ENCODE assay signal across 9 cellular contexts in the genomic region with DNA sequence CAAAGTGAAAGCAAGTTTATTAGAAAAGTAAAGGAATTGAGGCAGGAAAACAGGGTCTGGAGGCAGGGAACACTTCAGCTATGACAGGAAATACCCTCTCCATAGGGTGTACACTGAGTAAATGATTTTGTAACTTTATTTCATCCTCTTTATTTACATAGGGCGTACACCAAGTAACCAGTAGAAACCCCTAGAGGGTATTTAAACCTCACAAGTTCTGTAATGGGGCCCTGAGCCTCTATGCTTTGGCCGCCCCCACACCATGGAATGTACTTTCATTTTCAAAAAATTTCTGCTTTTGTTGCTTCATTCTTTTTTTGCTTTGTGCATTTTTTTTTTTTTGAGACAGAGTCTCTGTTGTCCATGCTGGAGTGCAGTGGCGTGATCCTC.
DNase-seq lines count a peak whose midpoint lies in the region; ATAC-seq and TF ChIP-seq lines count a peak whose summit lies in the region.
"Had no signal": no experiment of that assay in that cellular context is flagged by ENCODE, and none has a peak within 500 bp of the region (broad histone marks: within the 10 kb centered on the region; RNA-seq: fewer than 3 reads in every experiment).

No MANE protein-coding gene starts in this region.

- H3K27me3 Mint-ChIP-seq in nephron progenitor cell (ENCODE audit: low read depth, poor library complexity): no peaks in the 10 kb centered on the region

- DNase-seq in CD1c-positive myeloid dendritic cell (ENCODE audit: extremely low spot score) (peak; percentile 39), LoVo (ENCODE audit: low spot score) (peak; percentile 45), cardiac fibroblast (ENCODE audit: low read depth in 2 of 2) (peak; percentile 83 to 91), nephron progenitor cell (no peak), AML-193 (lab: John Stamatoyannopoulos, UW) (no peak), NCI-H1930 (lab: John Stamatoyannopoulos, UW) (no peak)
- DNase-seq: stimulated activated CD8-positive, alpha-beta memory T cell treated with anti-CD3 and anti-CD28 coated beads, Interleukin-4, amount 100 ng/mL, for 48 hours had no signal

- peaks cover 44% of the 10 kb centered on the region for H3K4me1 Mint-ChIP-seq in nephron progenitor cell

- TF ChIP-seq CTCF in cardiac fibroblast (IDR thresholded peaks at IDR 0.05; ENCODE audit: low read depth, low read length) (no peak), nephron progenitor cell (IDR thresholded peaks at IDR 0.05) (no peak)

- H3K4me3 ChIP-seq in cardiac fibroblast (replicated peaks in 1 of 2; ENCODE audit: low read depth in 2 of 2, low read length in 2 of 2): peak overlapping the region; percentile 90

- no peak for TF ChIP-seq POLR2A in GM18505 (IDR thresholded peaks at IDR 0.05; ENCODE audit: borderline replicate concordance, extremely low read depth, insufficient read depth, insufficient read length)

- H3K27ac Mint-ChIP-seq in nephron progenitor cell: no peak overlapping the region

- H3K36me3 Mint-ChIP-seq in nephron progenitor cell (ENCODE audit: low read depth): peaks cover 16% of the 10 kb centered on the region

- no peaks in the 10 kb centered on the region for H3K9me3 Mint-ChIP-seq in nephron progenitor cell

- ATAC-seq in HG03521 (IDR thresholded peaks at IDR 0.05; ENCODE audit: unreplicated experiment): no peak
- no peak for ATAC-seq in GM18505 (IDR thresholded peaks at IDR 0.05; ENCODE audit: unreplicated experiment)

- H3K4me3 Mint-ChIP-seq in nephron progenitor cell: peak overlapping the region; percentile 90

Comparison
In these comparisons a context has a peak if more than half of its experiments do, and no peak if none do; other contexts are left out.
1. DNase-seq: peak in CD1c-positive myeloid dendritic cell (single experiment), LoVo (single experiment) and cardiac fibroblast (2 of 2); none in nephron progenitor cell (single experiment), AML-193 (0 of 2) and NCI-H1930 (0 of 2).